In genomic region chr18:3653859-3654441, GRCh38 we compare ENCODE assay signal across 12 cellular contexts.
DNase-seq lines count a peak whose midpoint lies in the region; TF ChIP-seq lines count a peak whose summit lies in the region.
"Had no signal": no experiment of that assay in that cellular context is flagged by ENCODE, and none has a peak within 500 bp of the region (broad histone marks: within the 10 kb centered on the region; RNA-seq: fewer than 3 reads in every experiment).

No MANE protein-coding gene starts in this region.

- H3K36me3 ChIP-seq in ACC112 (ENCODE audit: insufficient read depth, low read length) (no peaks in the 10 kb centered on the region), HUES48 (ENCODE audit: control insufficient read depth, insufficient read depth, low read length) (no peaks in the 10 kb centered on the region), fibroblast of lung (ENCODE audit: control insufficient read depth, insufficient read depth, low read length) (no peaks in the 10 kb centered on the region)

- H3K9ac ChIP-seq in HUES48 (ENCODE audit: low read depth, low read length) (no peak overlapping the region), fibroblast of lung (ENCODE audit: insufficient read depth, low read length) (no peak overlapping the region)

- no peak overlapping the region for H3K4me3 ChIP-seq in ACC112 (ENCODE audit: low read depth, low read length)
- H3K4me3 ChIP-seq in HUES48 (ENCODE audit: low read depth, low read length) = no peak overlapping the region
- peak overlapping the region; percentile 41 for H3K4me3 ChIP-seq in WI38 (ENCODE audit: low read depth, low read length)
- H3K4me3 ChIP-seq in fibroblast of lung (replicated peaks in 1 of 4; ENCODE audit: control extremely low read depth in 1 of 4, insufficient read depth in 1 of 4, low read depth in 3 of 4, low read length in 4 of 4) = peak overlapping the region in 1 of 4 experiments; percentile 52

- TF ChIP-seq CTCF in WI38 (IDR thresholded peaks at IDR 0.05; ENCODE audit: low read depth, low read length) (no peak), fibroblast of lung (conservative IDR thresholded peaks at IDR 0.05 in 1 of 2, IDR thresholded peaks at IDR 0.05 in 1 of 2; ENCODE audit: low read depth in 1 of 2, low read length in 2 of 2) (no peak)

- no peaks in the 10 kb centered on the region for H3K27me3 ChIP-seq in ACC112 (ENCODE audit: insufficient read depth, low read length)
- no peaks in the 10 kb centered on the region for H3K27me3 ChIP-seq in HUES48 (ENCODE audit: control insufficient read depth, insufficient read depth, low read length)
- H3K27me3 ChIP-seq in fibroblast of lung (ENCODE audit: control insufficient read depth, insufficient read depth, low read length) = no peaks in the 10 kb centered on the region

- DNase-seq in fibroblast of lung (ENCODE audit: low read depth in 2 of 2) (peak in 1 of 2 donors; percentile 20), LoVo (ENCODE audit: low spot score) (no peak), NCI-H146 treated with DMSO at 0.1 percent for 48 hours (lab: John Stamatoyannopoulos, UW; ENCODE audit: unreplicated experiment) (no peak), NCI-H526 treated with DMSO at 0.1 percent for 48 hours (lab: John Stamatoyannopoulos, UW) (no peak)
- DNase-seq in activated effector memory CD4-positive, alpha-beta T cell treated with anti-CD3 and anti-CD28 coated beads, Interleukin-2, amount 50 U/mL, for 16 hours = no peak
- DNase-seq: activated CD8-positive, alpha-beta memory T cell treated with anti-CD3 and anti-CD28 coated beads, Interleukin-2, amount 10 ng/mL, durations not matched to agents 7 days and 5 days; NCI-H2171; stimulated activated CD4-positive, alpha-beta T cell treated with anti-CD3 and anti-CD28 coated beads, Interleukin-2, amount 100 ng/mL, for 48 hours; T-helper 17 cell had no signal

- H3K4me2 ChIP-seq in fibroblast of lung (ENCODE audit: extremely low read depth, insufficient read depth, low read length) = no peak overlapping the region

- H3K27ac ChIP-seq in ACC112 (ENCODE audit: low read depth, low read length) = peak overlapping the region; percentile 96
- H3K27ac ChIP-seq in HUES48 (ENCODE audit: low read depth, low read length) = peak overlapping the region; percentile 49
- H3K27ac ChIP-seq in fibroblast of lung (ENCODE audit: insufficient read depth, low read length) = peak overlapping the region; percentile 13

- H3K9me3 ChIP-seq in HUES48 (ENCODE audit: control insufficient read depth, insufficient read depth, low read length) (no peaks in the 10 kb centered on the region), fibroblast of lung (ENCODE audit: control insufficient read depth, insufficient read depth, low read depth, low read length) (no peaks in the 10 kb centered on the region)

- H3K79me2 ChIP-seq in ACC112 (ENCODE audit: control insufficient read depth, insufficient read depth, low read length, unreplicated experiment) (no peaks in the 10 kb centered on the region), fibroblast of lung (ENCODE audit: control insufficient read depth, insufficient read depth, low read length) (no peaks in the 10 kb centered on the region)

- H2AFZ ChIP-seq in ACC112 (ENCODE audit: low read length, unreplicated experiment) (no peak overlapping the region), fibroblast of lung (ENCODE audit: low read length) (no peak overlapping the region)

- H4K20me1 ChIP-seq in fibroblast of lung (ENCODE audit: control insufficient read depth, extremely low read depth, insufficient read depth, low read length) = no peaks in the 10 kb centered on the region

- H3K4me1 ChIP-seq in ACC112 (ENCODE audit: control insufficient read depth, insufficient read depth, low read length, unreplicated experiment) (peaks cover 44% of the 10 kb centered on the region), HUES48 (ENCODE audit: control insufficient read depth, insufficient read depth, low read length) (peaks cover 28% of the 10 kb centered on the region), fibroblast of lung (ENCODE audit: control insufficient read depth, extremely low read depth, insufficient read depth, low read length) (peaks cover 19% of the 10 kb centered on the region)

Comparison
In these comparisons a context has a peak if more than half of its experiments do, and no peak if none do; other contexts are left out.
1. H3K27ac ChIP-seq: peak in every context shown above with its lines; median percentile 96 in ACC112; 49 in HUES48; 13 in fibroblast of lung.